Comparison of ENCODE assay signal across 24 cellular contexts in genomic region chr20:45843506-45843905, GRCh38. TPM values are rescaled to one million over a fixed set of nuclear protein-coding genes. Genes with fewer than 3 reads are reported as not detected.
DNase-seq lines count a peak whose midpoint lies in the region; ATAC-seq, FAIRE-seq and TF ChIP-seq lines count a peak whose summit lies in the region.
"Had no signal": no experiment of that assay in that cellular context is flagged by ENCODE, and none has a peak within 500 bp of the region (broad histone marks: within the 10 kb centered on the region; RNA-seq: fewer than 3 reads in every experiment).

No MANE protein-coding gene starts in this region.

- 96% methylated on average over 14 of the region's 14 CpGs for WGBS in HepG2 (ENCODE audit: low lambda C conversion rate)
- 96% methylated on average over 13 to 14 of the region's 14 CpGs for WGBS in thyroid gland, 2 donors

- peaks cover 7% of the 10 kb centered on the region; the same call in 1 of the 2 replicates for H3K36me3 ChIP-seq in Caco-2 (ENCODE audit: control insufficient read depth, insufficient read depth, low read length)
- H3K36me3 ChIP-seq in adipocyte (ENCODE audit: control insufficient read depth, insufficient read depth, low read length, severe bottlenecking), result peaks cover 76% of the 10 kb centered on the region
- peaks cover 22 to 44% of the 10 kb centered on the region in 2 experiments for H3K36me3 ChIP-seq in HepG2 (replicated peaks in 1 of 2; ENCODE audit: control insufficient read depth in 1 of 2, insufficient read depth in 2 of 2, low read length in 2 of 2)
- peaks cover 60 to 62% (median 61%) of the 10 kb centered on the region in 3 donors for H3K36me3 ChIP-seq in skeletal muscle tissue (ENCODE audit: control insufficient read depth in 3 of 3, insufficient read depth in 3 of 3, low read length in 3 of 3)
- peaks cover 34 to 54% of the 10 kb centered on the region in 2 donors for H3K36me3 ChIP-seq in thyroid gland

- H3K9me3 ChIP-seq in Caco-2, result no peaks in the 10 kb centered on the region
- no peaks in the 10 kb centered on the region for H3K9me3 ChIP-seq in adipocyte (ENCODE audit: control insufficient read depth, low read length)
- H3K9me3 ChIP-seq in HepG2 (ENCODE audit: low read length), result no peaks in the 10 kb centered on the region
- no peaks in the 10 kb centered on the region for H3K9me3 ChIP-seq in skeletal muscle tissue (ENCODE audit: control insufficient read depth in 3 of 3, low read length in 3 of 3)
- H3K9me3 ChIP-seq in thyroid gland, result no peaks in the 10 kb centered on the region
- H3K9me3 ChIP-seq: BE2C, SJCRH30 had no signal

- in situ Hi-C loops in HepG2 (cut with HindIII; ENCODE audit: extremely low pct_ligation_motif_present, low pct_unique_long_range_greater_than_20kb), result no loop called here

- no peak for TF ChIP-seq RAD21 in HepG2 (CRISPR knock-in tag; IDR thresholded peaks at IDR 0.05)

- ATAC-seq in HepG2 (no peak; the same call in 1 of the 3 replicates), GM21515 (IDR thresholded peaks at IDR 0.05; ENCODE audit: unreplicated experiment) (no peak)

- no peaks in the 10 kb centered on the region for H3K79me2 ChIP-seq in HepG2 (ENCODE audit: insufficient read depth, low read length)

- peak overlapping the region; percentile 46 for H3K27ac Mint-ChIP-seq in Caco-2 (ENCODE audit: unreplicated experiment)

- FAIRE-seq in HepG2 (lab: Jason Lieb, UNC), result no peak

- H4K20me1 ChIP-seq in HepG2 (ENCODE audit: insufficient read depth, low read length), result no peaks in the 10 kb centered on the region

- peak overlapping the region; percentile 39 for H3K9ac ChIP-seq in adipocyte (ENCODE audit: low read length)
- H3K9ac ChIP-seq in HepG2 (ENCODE audit: insufficient read depth, low read depth, low read length), result no peak overlapping the region
- H3K9ac ChIP-seq in skeletal muscle tissue (ENCODE audit: low read depth in 1 of 3, low read length in 3 of 3), result peak overlapping the region in 1 of 3 donors; percentile 50
- H3K9ac ChIP-seq: KMS-11 had no signal

- H3K4me3 ChIP-seq in Caco-2 (ENCODE audit: low read depth, low read length) (no peak overlapping the region), adipocyte (ENCODE audit: low read length) (no peak overlapping the region), HepG2 (replicated peaks in 1 of 3; ENCODE audit: insufficient read depth in 1 of 3, low read depth in 2 of 3, low read length in 3 of 3) (no peak overlapping the region), skeletal muscle tissue (ENCODE audit: low read length in 3 of 3) (no peak overlapping the region), thyroid gland (replicated peaks in 1 of 3) (no peak overlapping the region)
- H3K4me3 ChIP-seq: SJCRH30 had no signal

- DNase-seq in Caco-2 (no peak), adipocyte (ENCODE audit: low read depth) (no peak), HepG2 (ENCODE audit: low spot score) (no peak), dedifferentiated amniotic fluid mesenchymal stem cell (ENCODE audit: extremely low spot score) (no peak), T-helper 2 cell (no peak), thyroid gland (no peak)
- DNase-seq: BE2C; CD4-positive, CD25-positive, alpha-beta regulatory T cell; DMS153; GDM1; HCEC 1CT; NCI-H1417 treated with DMSO at 0.1 percent for 48 hours; NCI-H187 treated with DMSO at 0.1 percent for 48 hours; NCI-H226; NCI-H524; NCI-H82; OCI-M1; RPMI8226; SJCRH30 had no signal

- TF ChIP-seq CTCF in Caco-2 (IDR thresholded peaks at IDR 0.05; ENCODE audit: insufficient read depth in 1 of 2, low read depth in 1 of 2, low read length in 1 of 2, severe bottlenecking in 1 of 2, unreplicated experiment in 1 of 2), result no peak
- TF ChIP-seq CTCF in HepG2 (CRISPR knock-in tag; IDR thresholded peaks at IDR 0.05), result no peak
- no peak for TF ChIP-seq CTCF in thyroid gland (IDR thresholded peaks at IDR 0.05)

- TF ChIP-seq EP300 in HepG2 (IDR thresholded peaks at IDR 0.05; ENCODE audit: low read depth in 2 of 2, low read length in 2 of 2) (no peak), HepG2 (CRISPR knock-in tag; IDR thresholded peaks at IDR 0.05; ENCODE audit: borderline replicate concordance) (no peak)

- peaks cover 44% of the 10 kb centered on the region for H3K36me3 Mint-ChIP-seq in Caco-2 (ENCODE audit: insufficient read depth, unreplicated experiment)

- no peak overlapping the region for H3K4me2 ChIP-seq in HepG2 (ENCODE audit: low read depth, low read length)
- H3K4me2 ChIP-seq: KMS-11 had no signal

- no peaks in the 10 kb centered on the region for H3K4me1 ChIP-seq in Caco-2
- peaks cover 30% of the 10 kb centered on the region for H3K4me1 ChIP-seq in adipocyte (ENCODE audit: control insufficient read depth, insufficient read depth, low read length)
- H3K4me1 ChIP-seq in HepG2 (ENCODE audit: insufficient read depth, low read length), result peaks cover 4% of the 10 kb centered on the region; the same call in 1 of the 2 replicates
- H3K4me1 ChIP-seq in skeletal muscle tissue (ENCODE audit: control insufficient read depth in 3 of 3, insufficient read depth in 3 of 3, low read length in 3 of 3), result peaks cover 28 to 47% (median 35%) of the 10 kb centered on the region in 3 donors
- peaks cover 15 to 25% of the 10 kb centered on the region in 2 donors for H3K4me1 ChIP-seq in thyroid gland
- H3K4me1 ChIP-seq: BE2C, SJCRH30 had no signal

- POLR2A ChIA-PET in Caco-2 (lab: Charles Lee), result no interaction called here
- POLR2A ChIA-PET in HepG2 (lab: Yijun Ruan, JAX), result interaction anchor here (0.9 to 1.7 kb wide), 2 partner anchors 14 to 20 kb away, joined by 3 read pairs; no protein-coding TSS in a partner anchor

- H3K27me3 ChIP-seq in Caco-2 (replicated peaks; ENCODE audit: control insufficient read depth, insufficient read depth, low read length) (no peaks in the 10 kb centered on the region), adipocyte (replicated peaks; ENCODE audit: control insufficient read depth, insufficient read depth, low read length) (no peaks in the 10 kb centered on the region), HepG2 (ENCODE audit: control insufficient read depth in 1 of 2, insufficient read depth in 2 of 2, low read length in 2 of 2) (no peaks in the 10 kb centered on the region), skeletal muscle tissue (ENCODE audit: control insufficient read depth in 3 of 3, insufficient read depth in 3 of 3, low read length in 3 of 3) (no peaks in the 10 kb centered on the region), thyroid gland (no peaks in the 10 kb centered on the region)
- H3K27me3 ChIP-seq: BE2C, SJCRH30 had no signal

- CTCF ChIA-PET in Caco-2 (lab: Charles Lee), result no interaction called here
- CTCF ChIA-PET in HepG2 (lab: Yijun Ruan, JAX; ENCODE audit: low intra/inter-chr PET ratio, low total read pairs), result no interaction called here

- H3K27me3 Mint-ChIP-seq in Caco-2 (ENCODE audit: insufficient read depth, unreplicated experiment), result no peaks in the 10 kb centered on the region
- H3K27me3 Mint-ChIP-seq: CD4-positive, CD25-positive, alpha-beta regulatory T cell had no signal

- no peak for TF ChIP-seq POLR2A in HepG2 (IDR thresholded peaks at IDR 0.05; ENCODE audit: insufficient read depth in 1 of 2, low read depth in 2 of 2, low read length in 2 of 2)
- TF ChIP-seq POLR2A in thyroid gland (IDR thresholded peaks at IDR 0.05), result no peak

- H3K4me1 Mint-ChIP-seq in Caco-2 (ENCODE audit: low read depth, unreplicated experiment), result no peaks in the 10 kb centered on the region

- H2AFZ ChIP-seq in HepG2 (ENCODE audit: low read length), result no peak overlapping the region

- H3K4me3 Mint-ChIP-seq in Caco-2 (ENCODE audit: unreplicated experiment), result no peak overlapping the region
- H3K4me3 Mint-ChIP-seq: CD4-positive, CD25-positive, alpha-beta regulatory T cell had no signal

- no peaks in the 10 kb centered on the region for H3K9me3 Mint-ChIP-seq in Caco-2 (ENCODE audit: unreplicated experiment)
- H3K9me3 Mint-ChIP-seq: CD4-positive, CD25-positive, alpha-beta regulatory T cell had no signal

- intact Hi-C loops in Caco-2 (cut with micrococcal nuclease; ENCODE audit: unreplicated experiment), result no loop called here
- intact Hi-C loops in HepG2 (cut with micrococcal nuclease; ENCODE audit: unreplicated experiment), result no loop called here
- intact Hi-C loops in thyroid gland (cut with DNase I), result no loop called here

- H3K27ac ChIP-seq in HepG2 (ENCODE audit: extremely low read length, insufficient read depth, low read length), result no peak overlapping the region
- H3K27ac ChIP-seq in skeletal muscle tissue (ENCODE audit: low read depth, low read length), result peak overlapping the region; percentile 58
- H3K27ac ChIP-seq in thyroid gland, result peak overlapping the region in 1 of 3 donors; percentile 59
- H3K27ac ChIP-seq: KMS-11, SJCRH30 had no signal

- BruUV-seq in Caco-2 (replicated peaks; lab: Mats Ljungman, UMichigan), result no TSS peak
- BruUV-seq in HepG2 (replicated peaks; lab: Mats Ljungman, UMichigan), result no TSS peak

RNA-seq across cellular contexts. Expression of gene SNX21, which starts 9.9 kb away (rescaled TPM):
- total RNA-seq in Caco-2 (2022) (14.1 and 15.6 TPM in 2 replicates), HepG2 (2016; rRNA removed; fragmentation: Illumina TruSeq; extraction: Trizol) (9.3 and 12.8 TPM in 2 replicates), skeletal muscle tissue (26.6 TPM), thyroid gland (10 to 100 TPM; 41.5 to 54.9 (median 48.8) TPM)
- total RNA-seq in HepG2 (2016; cell fraction: cytosol; rRNA removed; fragmentation: Illumina TruSeq; extraction: Trizol; ENCODE audit: low read depth), result 3.2 and 4.1 TPM in 2 replicates
- 8.3 and 13.1 TPM in 2 replicates for total RNA-seq in HepG2 (2016; cell fraction: insoluble cytoplasmic fraction; rRNA removed; fragmentation: Illumina TruSeq; extraction: Trizol)
- total RNA-seq in HepG2 (2016; cell fraction: membrane; rRNA removed; fragmentation: Illumina TruSeq; extraction: Trizol), result 8.2 and 11.5 TPM in 2 replicates
- total RNA-seq in HepG2 (2016; cell fraction: nucleus; rRNA removed; fragmentation: Illumina TruSeq; extraction: Trizol), result 8.8 and 9.6 TPM in 2 replicates
- 7.7 and 9.3 TPM in 2 replicates for polyA plus RNA-seq in HepG2 (2011; rRNA removed)
- polyA plus RNA-seq in HepG2 (2011; cell fraction: cytosol; rRNA removed), result 5.3 and 8.0 TPM in 2 replicates
- polyA plus RNA-seq in HepG2 (2011; cell fraction: nucleus; rRNA removed), result 19.8 and 23.5 TPM in 2 replicates
- polyA plus RNA-seq in HepG2 (2012), result 2.8 and 3.5 TPM in 2 replicates
- polyA plus RNA-seq in HepG2 (2016; cell fraction: cytosol; fragmentation: Illumina TruSeq; extraction: Trizol; ENCODE audit: low read depth), result 3.6 and 3.9 TPM in 2 replicates
- polyA plus RNA-seq in HepG2 (2016; cell fraction: insoluble cytoplasmic fraction; fragmentation: Illumina TruSeq; extraction: Trizol; ENCODE audit: low read depth), result 9.9 and 11.5 TPM in 2 replicates
- 7.4 and 8.6 TPM in 2 replicates for polyA plus RNA-seq in HepG2 (2016; cell fraction: membrane; fragmentation: Illumina TruSeq; extraction: Trizol; ENCODE audit: low read depth)
- 12.4 and 16.9 TPM in 2 replicates for polyA plus RNA-seq in HepG2 (2016; cell fraction: nucleus; fragmentation: Illumina TruSeq; extraction: Trizol; ENCODE audit: insufficient read depth, low read depth)
- polyA minus RNA-seq in HepG2 (2011; rRNA and poly(A)+ RNA removed; ENCODE audit: low replicate concordance), result 4.7 and 14.9 TPM in 2 replicates
- 5.2 and 5.3 TPM in 2 replicates for polyA minus RNA-seq in HepG2 (2011; cell fraction: cytosol; rRNA and poly(A)+ RNA removed)
- 13.4 and 17.7 TPM in 2 replicates for polyA minus RNA-seq in HepG2 (2011; cell fraction: nucleus; rRNA and poly(A)+ RNA removed)

RNA-seq across cellular contexts. Expression of gene ACOT8, which starts 13.7 kb away (rescaled TPM):
- total RNA-seq in Caco-2 (2022) (35.1 and 36.2 TPM in 2 replicates), HepG2 (2016; rRNA removed; fragmentation: Illumina TruSeq; extraction: Trizol) (31.4 and 39.1 TPM in 2 replicates), skeletal muscle tissue (27.1 TPM), thyroid gland (10 to 100 TPM; 36.3 to 73.8 (median 50.6) TPM)
- total RNA-seq in HepG2 (2016; cell fraction: cytosol; rRNA removed; fragmentation: Illumina TruSeq; extraction: Trizol; ENCODE audit: low read depth), result 13.6 and 16.0 TPM in 2 replicates
- 30.3 and 38.0 TPM in 2 replicates for total RNA-seq in HepG2 (2016; cell fraction: insoluble cytoplasmic fraction; rRNA removed; fragmentation: Illumina TruSeq; extraction: Trizol)
- 19.0 and 20.4 TPM in 2 replicates for total RNA-seq in HepG2 (2016; cell fraction: membrane; rRNA removed; fragmentation: Illumina TruSeq; extraction: Trizol)
- total RNA-seq in HepG2 (2016; cell fraction: nucleus; rRNA removed; fragmentation: Illumina TruSeq; extraction: Trizol), result 17.7 and 20.1 TPM in 2 replicates
- 45.5 and 54.4 TPM in 2 replicates for polyA plus RNA-seq in HepG2 (2011; rRNA removed)
- 50.4 and 73.4 TPM in 2 replicates for polyA plus RNA-seq in HepG2 (2011; cell fraction: cytosol; rRNA removed)
- 70.1 and 71.8 TPM in 2 replicates for polyA plus RNA-seq in HepG2 (2011; cell fraction: nucleus; rRNA removed)
- polyA plus RNA-seq in HepG2 (2012), result 16.3 and 20.3 TPM in 2 replicates
- polyA plus RNA-seq in HepG2 (2016; cell fraction: cytosol; fragmentation: Illumina TruSeq; extraction: Trizol; ENCODE audit: low read depth), result 11.4 and 13.6 TPM in 2 replicates
- 33.1 and 35.2 TPM in 2 replicates for polyA plus RNA-seq in HepG2 (2016; cell fraction: insoluble cytoplasmic fraction; fragmentation: Illumina TruSeq; extraction: Trizol; ENCODE audit: low read depth)
- polyA plus RNA-seq in HepG2 (2016; cell fraction: membrane; fragmentation: Illumina TruSeq; extraction: Trizol; ENCODE audit: low read depth), result 13.3 and 16.5 TPM in 2 replicates
- 27.1 and 29.1 TPM in 2 replicates for polyA plus RNA-seq in HepG2 (2016; cell fraction: nucleus; fragmentation: Illumina TruSeq; extraction: Trizol; ENCODE audit: insufficient read depth, low read depth)
- 60.4 and 71.0 TPM in 2 replicates for polyA minus RNA-seq in HepG2 (2011; rRNA and poly(A)+ RNA removed; ENCODE audit: low replicate concordance)
- 13.3 and 13.7 TPM in 2 replicates for polyA minus RNA-seq in HepG2 (2011; cell fraction: cytosol; rRNA and poly(A)+ RNA removed)
- polyA minus RNA-seq in HepG2 (2011; cell fraction: nucleus; rRNA and poly(A)+ RNA removed), result 30.1 and 36.4 TPM in 2 replicates

RNA-seq across cellular contexts. Expression of gene ZSWIM3, which starts 13.9 kb away (rescaled TPM):
- 6.1 and 6.4 TPM in 2 replicates for total RNA-seq in Caco-2 (2022)
- total RNA-seq in HepG2 (2016; rRNA removed; fragmentation: Illumina TruSeq; extraction: Trizol), result 5.8 and 7.3 TPM in 2 replicates
- total RNA-seq in HepG2 (2016; cell fraction: cytosol; rRNA removed; fragmentation: Illumina TruSeq; extraction: Trizol; ENCODE audit: low read depth), result 0.81 and 1.2 TPM in 2 replicates
- 5.4 and 6.5 TPM in 2 replicates for total RNA-seq in HepG2 (2016; cell fraction: insoluble cytoplasmic fraction; rRNA removed; fragmentation: Illumina TruSeq; extraction: Trizol)
- total RNA-seq in HepG2 (2016; cell fraction: membrane; rRNA removed; fragmentation: Illumina TruSeq; extraction: Trizol), result 2.4 and 2.6 TPM in 2 replicates
- 3.2 and 3.8 TPM in 2 replicates for total RNA-seq in HepG2 (2016; cell fraction: nucleus; rRNA removed; fragmentation: Illumina TruSeq; extraction: Trizol)
- 5.2 and 7.1 TPM in 2 replicates for polyA plus RNA-seq in HepG2 (2011; rRNA removed)
- 5.2 and 6.1 TPM in 2 replicates for polyA plus RNA-seq in HepG2 (2011; cell fraction: cytosol; rRNA removed)
- polyA plus RNA-seq in HepG2 (2011; cell fraction: nucleus; rRNA removed), result 3.7 and 5.1 TPM in 2 replicates
- polyA plus RNA-seq in HepG2 (2012), result 3.8 and 4.3 TPM in 2 replicates
- polyA plus RNA-seq in HepG2 (2016; cell fraction: cytosol; fragmentation: Illumina TruSeq; extraction: Trizol; ENCODE audit: low read depth), result 0.27 and 0.34 TPM in 2 replicates
- polyA plus RNA-seq in HepG2 (2016; cell fraction: insoluble cytoplasmic fraction; fragmentation: Illumina TruSeq; extraction: Trizol; ENCODE audit: low read depth), result 3.5 and 4.2 TPM in 2 replicates
- polyA plus RNA-seq in HepG2 (2016; cell fraction: membrane; fragmentation: Illumina TruSeq; extraction: Trizol; ENCODE audit: low read depth), result 0.60 and 1.0 TPM in 2 replicates
- polyA plus RNA-seq in HepG2 (2016; cell fraction: nucleus; fragmentation: Illumina TruSeq; extraction: Trizol; ENCODE audit: insufficient read depth, low read depth), result 4.9 and 5.3 TPM in 2 replicates
- polyA minus RNA-seq in HepG2 (2011; rRNA and poly(A)+ RNA removed; ENCODE audit: low replicate concordance), result 18.3 and 18.9 TPM in 2 replicates
- polyA minus RNA-seq in HepG2 (2011; cell fraction: cytosol; rRNA and poly(A)+ RNA removed), result 6.0 and 8.8 TPM in 2 replicates
- 3.6 and 5.2 TPM in 2 replicates for polyA minus RNA-seq in HepG2 (2011; cell fraction: nucleus; rRNA and poly(A)+ RNA removed)
- total RNA-seq in skeletal muscle tissue, result 7.8 TPM
- 1 to 10 TPM; 2.2 to 4.5 (median 3.9) TPM for total RNA-seq in thyroid gland

RNA-seq across cellular contexts. Expression of gene TNNC2, which starts 16.4 kb away (rescaled TPM):
- total RNA-seq in Caco-2 (2022) (not detected in 2 replicates), HepG2 (2016; rRNA removed; fragmentation: Illumina TruSeq; extraction: Trizol) (4.7 and 7.1 TPM in 2 replicates), skeletal muscle tissue (2,844 TPM), thyroid gland (1 to 10 TPM in 1 of 4 donors, not detected in 3; 1.4 TPM)
- 1.9 TPM in 2 replicates for total RNA-seq in HepG2 (2016; cell fraction: cytosol; rRNA removed; fragmentation: Illumina TruSeq; extraction: Trizol; ENCODE audit: low read depth)
- 3.9 and 7.3 TPM in 2 replicates for total RNA-seq in HepG2 (2016; cell fraction: insoluble cytoplasmic fraction; rRNA removed; fragmentation: Illumina TruSeq; extraction: Trizol)
- 1.4 and 2.9 TPM in 2 replicates for total RNA-seq in HepG2 (2016; cell fraction: membrane; rRNA removed; fragmentation: Illumina TruSeq; extraction: Trizol)
- total RNA-seq in HepG2 (2016; cell fraction: nucleus; rRNA removed; fragmentation: Illumina TruSeq; extraction: Trizol), result 0.78 and 1.0 TPM in 2 replicates
- polyA plus RNA-seq in HepG2 (2011; rRNA removed), result 1.8 and 2.5 TPM in 2 replicates
- polyA plus RNA-seq in HepG2 (2011; cell fraction: cytosol; rRNA removed), result 4.6 and 5.7 TPM in 2 replicates
- polyA plus RNA-seq in HepG2 (2011; cell fraction: nucleus; rRNA removed), result 1.7 and 1.9 TPM in 2 replicates
- polyA plus RNA-seq in HepG2 (2012), result 2.2 and 3.6 TPM in 2 replicates
- 1.7 and 2.4 TPM in 2 replicates for polyA plus RNA-seq in HepG2 (2016; cell fraction: cytosol; fragmentation: Illumina TruSeq; extraction: Trizol; ENCODE audit: low read depth)
- 8.8 and 10.1 TPM in 2 replicates for polyA plus RNA-seq in HepG2 (2016; cell fraction: insoluble cytoplasmic fraction; fragmentation: Illumina TruSeq; extraction: Trizol; ENCODE audit: low read depth)
- polyA plus RNA-seq in HepG2 (2016; cell fraction: membrane; fragmentation: Illumina TruSeq; extraction: Trizol; ENCODE audit: low read depth), result 1.5 and 1.8 TPM in 2 replicates
- polyA plus RNA-seq in HepG2 (2016; cell fraction: nucleus; fragmentation: Illumina TruSeq; extraction: Trizol; ENCODE audit: insufficient read depth, low read depth), result 3.3 and 3.6 TPM in 2 replicates
- polyA minus RNA-seq in HepG2 (2011; rRNA and poly(A)+ RNA removed; ENCODE audit: low replicate concordance), result 1.7 and 2.9 TPM in 2 replicates
- 1.3 TPM in 1 of 2 replicates, not detected in the other for polyA minus RNA-seq in HepG2 (2011; cell fraction: cytosol; rRNA and poly(A)+ RNA removed)
- 1.3 and 1.7 TPM in 2 replicates for polyA minus RNA-seq in HepG2 (2011; cell fraction: nucleus; rRNA and poly(A)+ RNA removed)
- total RNA-seq: A172, Daoy had no signal

RNA-seq across cellular contexts. Expression of gene UBE2C, which starts 31.1 kb away (rescaled TPM):
- 409 and 423 TPM in 2 replicates for total RNA-seq in Caco-2 (2022)
- 123 and 139 TPM in 2 replicates for total RNA-seq in HepG2 (2016; rRNA removed; fragmentation: Illumina TruSeq; extraction: Trizol)
- 108 and 125 TPM in 2 replicates for total RNA-seq in HepG2 (2016; cell fraction: cytosol; rRNA removed; fragmentation: Illumina TruSeq; extraction: Trizol; ENCODE audit: low read depth)
- 118 and 139 TPM in 2 replicates for total RNA-seq in HepG2 (2016; cell fraction: insoluble cytoplasmic fraction; rRNA removed; fragmentation: Illumina TruSeq; extraction: Trizol)
- total RNA-seq in HepG2 (2016; cell fraction: membrane; rRNA removed; fragmentation: Illumina TruSeq; extraction: Trizol), result 79.5 and 81.6 TPM in 2 replicates
- 34.2 and 41.5 TPM in 2 replicates for total RNA-seq in HepG2 (2016; cell fraction: nucleus; rRNA removed; fragmentation: Illumina TruSeq; extraction: Trizol)
- polyA plus RNA-seq in HepG2 (2011; rRNA removed), result 58.6 and 100 TPM in 2 replicates
- 63.8 and 96.2 TPM in 2 replicates for polyA plus RNA-seq in HepG2 (2011; cell fraction: cytosol; rRNA removed)
- polyA plus RNA-seq in HepG2 (2011; cell fraction: nucleus; rRNA removed), result 29.8 and 37.6 TPM in 2 replicates
- 47.4 and 65.0 TPM in 2 replicates for polyA plus RNA-seq in HepG2 (2012)
- polyA plus RNA-seq in HepG2 (2016; cell fraction: cytosol; fragmentation: Illumina TruSeq; extraction: Trizol; ENCODE audit: low read depth), result 79.9 and 83.0 TPM in 2 replicates
- polyA plus RNA-seq in HepG2 (2016; cell fraction: insoluble cytoplasmic fraction; fragmentation: Illumina TruSeq; extraction: Trizol; ENCODE audit: low read depth), result 212 and 226 TPM in 2 replicates
- 72.2 and 74.7 TPM in 2 replicates for polyA plus RNA-seq in HepG2 (2016; cell fraction: membrane; fragmentation: Illumina TruSeq; extraction: Trizol; ENCODE audit: low read depth)
- 105 and 106 TPM in 2 replicates for polyA plus RNA-seq in HepG2 (2016; cell fraction: nucleus; fragmentation: Illumina TruSeq; extraction: Trizol; ENCODE audit: insufficient read depth, low read depth)
- polyA minus RNA-seq in HepG2 (2011; rRNA and poly(A)+ RNA removed; ENCODE audit: low replicate concordance), result 49.8 and 263 TPM in 2 replicates
- 28.6 and 38.5 TPM in 2 replicates for polyA minus RNA-seq in HepG2 (2011; cell fraction: cytosol; rRNA and poly(A)+ RNA removed)
- polyA minus RNA-seq in HepG2 (2011; cell fraction: nucleus; rRNA and poly(A)+ RNA removed), result 13.6 and 17.3 TPM in 2 replicates
- total RNA-seq in skeletal muscle tissue, result 10.4 TPM
- total RNA-seq in thyroid gland, result 1 to 10 TPM in 2 of 4 donors, under 1 TPM in 1, not detected in 1; 0.45 to 5.8 (median 2.6) TPM
